20 cellular contexts compared by ENCODE assay signal in the genomic region with DNA sequence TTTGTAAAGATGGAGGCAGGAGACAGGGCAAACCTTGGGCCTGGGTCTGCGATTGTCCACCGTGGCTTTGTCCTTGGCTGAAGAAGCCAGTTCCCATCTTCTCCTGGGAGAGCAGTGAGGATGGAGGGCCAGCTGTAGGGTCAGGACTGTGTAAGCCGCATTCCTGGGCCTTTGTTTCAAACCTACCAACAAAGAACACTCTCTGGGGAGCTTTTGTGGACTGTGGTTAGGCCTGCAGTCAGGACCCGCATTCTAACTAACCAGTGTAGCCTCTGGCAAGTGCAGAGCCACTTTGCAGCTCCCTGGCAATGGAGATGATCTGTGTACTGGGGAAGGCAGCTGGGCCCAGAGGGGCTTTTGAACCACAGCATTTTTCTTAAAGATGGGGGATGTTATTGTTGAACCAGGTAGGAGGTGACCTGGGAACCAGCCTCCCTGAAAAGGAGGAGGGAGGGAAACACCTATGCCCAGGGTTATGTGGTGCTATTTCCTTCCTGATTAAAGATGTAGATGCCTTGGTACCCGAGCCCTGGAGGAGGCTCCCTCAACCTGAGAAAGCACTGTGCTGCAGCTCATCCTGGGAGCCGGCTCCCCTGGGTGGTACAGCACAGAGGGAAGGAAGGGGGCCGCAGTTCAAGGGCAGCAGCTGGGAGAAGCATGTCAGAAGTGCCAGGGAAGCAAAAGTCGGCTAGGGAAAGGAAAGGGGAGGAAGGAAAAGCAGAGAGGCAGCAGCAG. TPM values are rescaled to one million over a fixed set of nuclear protein-coding genes. Genes with fewer than 3 reads are reported as not detected.
A peak's percentile ranks its signal among the peaks of the same experiment; 100 is the strongest.
DNase-seq lines count a peak whose midpoint lies in the region; TF ChIP-seq lines count a peak whose summit lies in the region.
"Had no signal": no experiment of that assay in that cellular context is flagged by ENCODE, and none has a peak within 500 bp of the region (broad histone marks: within the 10 kb centered on the region; RNA-seq: fewer than 3 reads in every experiment).

No MANE protein-coding gene starts in this region.

- no peak overlapping the region for H3K4me3 Mint-ChIP-seq in progenitor cell of endocrine pancreas (ENCODE audit: low read depth)
- H3K4me3 Mint-ChIP-seq: activated CD8-positive, alpha-beta memory T cell treated with anti-CD3 and anti-CD28 coated beads, Interleukin-2, amount 10 ng/mL, durations not matched to agents 7 days and 5 days; activated naive CD8-positive, alpha-beta T cell treated with anti-CD3 and anti-CD28 coated beads, Interleukin-2, amount 50 U/mL, for 24 hours; activated T-helper 17 cell treated with anti-CD3 and anti-CD28 coated beads, Interleukin-2, amount 50 U/mL, for 72 hours; IgD-negative memory B cell had no signal

- H3K27me3 ChIP-seq in Peyer's patch: no peaks in the 10 kb centered on the region
- no peaks in the 10 kb centered on the region for H3K27me3 ChIP-seq in uterus
- H3K27me3 ChIP-seq: cardiac muscle cell, tibial nerve had no signal

- TF ChIP-seq CTCF in Peyer's patch (IDR thresholded peaks at IDR 0.05) (no peak), progenitor cell of endocrine pancreas (IDR thresholded peaks at IDR 0.05; ENCODE audit: unreplicated experiment) (no peak), uterus (IDR thresholded peaks at IDR 0.05) (no peak)

- H3K9me3 ChIP-seq in Peyer's patch (no peaks in the 10 kb centered on the region), uterus (no peaks in the 10 kb centered on the region)
- H3K9me3 ChIP-seq: tibial nerve had no signal

- TF ChIP-seq POLR2A in Peyer's patch (IDR thresholded peaks at IDR 0.05): no peak
- no peak for TF ChIP-seq POLR2A in uterus (IDR thresholded peaks at IDR 0.05)

- H3K27ac ChIP-seq in Peyer's patch (no peak overlapping the region), uterus (no peak overlapping the region)
- H3K27ac ChIP-seq: 22Rv1, cardiac muscle cell, tibial nerve had no signal

- peaks cover 8% of the 10 kb centered on the region for H3K36me3 Mint-ChIP-seq in progenitor cell of endocrine pancreas (ENCODE audit: insufficient read depth)

- H3K9me3 Mint-ChIP-seq in progenitor cell of endocrine pancreas (ENCODE audit: low read depth): no peaks in the 10 kb centered on the region
- H3K9me3 Mint-ChIP-seq: activated naive CD8-positive, alpha-beta T cell treated with anti-CD3 and anti-CD28 coated beads, Interleukin-2, amount 50 U/mL, for 24 hours; activated T-helper 17 cell treated with anti-CD3 and anti-CD28 coated beads, Interleukin-2, amount 50 U/mL, for 72 hours; IgD-negative memory B cell had no signal

- DNase-seq in NCI-H146 (lab: John Stamatoyannopoulos, UW): peak; percentile 20
- DNase-seq in NCI-H146 treated with DMSO at 0.1 percent for 48 hours (lab: John Stamatoyannopoulos, UW; ENCODE audit: unreplicated experiment): no peak
- peak; percentile 83 for DNase-seq in astrocyte of the hippocampus (ENCODE audit: low read depth, low spot score)
- DNase-seq in islet precursor cell: peak; percentile 93
- DNase-seq in Peyer's patch: no peak
- no peak for DNase-seq in progenitor cell of endocrine pancreas (ENCODE audit: low spot score, unreplicated experiment)
- DNase-seq in NCI-H1105 (lab: John Stamatoyannopoulos, UW): no peak
- DNase-seq in uterus: no peak
- DNase-seq: activated CD4-positive, alpha-beta T cell treated with anti-CD3 and anti-CD28 coated beads for 4 hours; activated CD8-positive, alpha-beta memory T cell treated with anti-CD3 and anti-CD28 coated beads, Interleukin-2, amount 10 ng/mL, durations not matched to agents 7 days and 5 days; activated naive CD8-positive, alpha-beta T cell treated with anti-CD3 and anti-CD28 coated beads, Interleukin-2, amount 50 U/mL, for 24 hours; MM.1S; NCI-H187 treated with DMSO at 0.1 percent for 48 hours; NCI-H510A; stimulated activated naive CD4-positive, alpha-beta T cell had no signal

- H3K27ac Mint-ChIP-seq in progenitor cell of endocrine pancreas: no peak overlapping the region
- H3K27ac Mint-ChIP-seq: activated CD8-positive, alpha-beta memory T cell treated with anti-CD3 and anti-CD28 coated beads, Interleukin-2, amount 10 ng/mL, durations not matched to agents 7 days and 5 days; activated naive CD8-positive, alpha-beta T cell treated with anti-CD3 and anti-CD28 coated beads, Interleukin-2, amount 50 U/mL, for 24 hours; activated T-helper 17 cell treated with anti-CD3 and anti-CD28 coated beads, Interleukin-2, amount 50 U/mL, for 72 hours; IgD-negative memory B cell had no signal

- H3K36me3 ChIP-seq in Peyer's patch (no peaks in the 10 kb centered on the region), uterus (no peaks in the 10 kb centered on the region)
- H3K36me3 ChIP-seq: cardiac muscle cell had no signal

- H3K4me3 ChIP-seq in Peyer's patch: no peak overlapping the region
- H3K4me3 ChIP-seq in uterus: no peak overlapping the region
- H3K4me3 ChIP-seq: cardiac muscle cell, tibial nerve had no signal

- no peaks in the 10 kb centered on the region for H3K4me1 ChIP-seq in Peyer's patch
- H3K4me1 ChIP-seq in uterus: no peaks in the 10 kb centered on the region
- H3K4me1 ChIP-seq: tibial nerve had no signal

- intact Hi-C loops in uterus (cut with DNase I; ENCODE audit: low total_unique reads): no loop called here

- peaks cover 2% of the 10 kb centered on the region for H3K4me1 Mint-ChIP-seq in progenitor cell of endocrine pancreas (ENCODE audit: low read depth)
- H3K4me1 Mint-ChIP-seq: activated CD8-positive, alpha-beta memory T cell treated with anti-CD3 and anti-CD28 coated beads, Interleukin-2, amount 10 ng/mL, durations not matched to agents 7 days and 5 days; activated naive CD8-positive, alpha-beta T cell treated with anti-CD3 and anti-CD28 coated beads, Interleukin-2, amount 50 U/mL, for 24 hours; activated T-helper 17 cell treated with anti-CD3 and anti-CD28 coated beads, Interleukin-2, amount 50 U/mL, for 72 hours had no signal

- H3K27me3 Mint-ChIP-seq in progenitor cell of endocrine pancreas: no peaks in the 10 kb centered on the region
- H3K27me3 Mint-ChIP-seq: activated CD8-positive, alpha-beta memory T cell treated with anti-CD3 and anti-CD28 coated beads, Interleukin-2, amount 10 ng/mL, durations not matched to agents 7 days and 5 days; activated naive CD8-positive, alpha-beta T cell treated with anti-CD3 and anti-CD28 coated beads, Interleukin-2, amount 50 U/mL, for 24 hours; activated T-helper 17 cell treated with anti-CD3 and anti-CD28 coated beads, Interleukin-2, amount 50 U/mL, for 72 hours; IgD-negative memory B cell had no signal

RNA-seq across cellular contexts. Expression of gene SMAD4, which starts 12.7 kb away (rescaled TPM):
- total RNA-seq in Peyer's patch: 100 to 1,000 TPM in 2 of 4 donors, 10 to 100 TPM in 2; 79.0 to 109 (median 94.0) TPM
- 164 and 165 TPM in 2 replicates for total RNA-seq in progenitor cell of endocrine pancreas
- total RNA-seq in uterus: 100 to 1,000 TPM; 104 to 198 (median 141) TPM

RNA-seq across cellular contexts. Expression of gene ELAC1, which starts 49.5 kb away (rescaled TPM):
- total RNA-seq in Peyer's patch (10 to 100 TPM in 1 of 4 donors, 1 to 10 TPM in 3; 7.1 to 15.5 (median 8.5) TPM), progenitor cell of endocrine pancreas (8.5 and 9.2 TPM in 2 replicates), uterus (10 to 100 TPM in 2 of 4 donors, 1 to 10 TPM in 2; 4.1 to 26.2 (median 9.4) TPM)

Comparison
In these comparisons a context has a peak if more than half of its experiments do, and no peak if none do; other contexts are left out.
1. DNase-seq: peak in NCI-H146 (single experiment), astrocyte of the hippocampus (single experiment) and islet precursor cell (single experiment); none in NCI-H146 treated with DMSO at 0.1 percent for 48 hours (single experiment), Peyer's patch (0 of 3), progenitor cell of endocrine pancreas (single experiment), NCI-H1105 (single experiment) and uterus (0 of 2).